In the genomic region with DNA sequence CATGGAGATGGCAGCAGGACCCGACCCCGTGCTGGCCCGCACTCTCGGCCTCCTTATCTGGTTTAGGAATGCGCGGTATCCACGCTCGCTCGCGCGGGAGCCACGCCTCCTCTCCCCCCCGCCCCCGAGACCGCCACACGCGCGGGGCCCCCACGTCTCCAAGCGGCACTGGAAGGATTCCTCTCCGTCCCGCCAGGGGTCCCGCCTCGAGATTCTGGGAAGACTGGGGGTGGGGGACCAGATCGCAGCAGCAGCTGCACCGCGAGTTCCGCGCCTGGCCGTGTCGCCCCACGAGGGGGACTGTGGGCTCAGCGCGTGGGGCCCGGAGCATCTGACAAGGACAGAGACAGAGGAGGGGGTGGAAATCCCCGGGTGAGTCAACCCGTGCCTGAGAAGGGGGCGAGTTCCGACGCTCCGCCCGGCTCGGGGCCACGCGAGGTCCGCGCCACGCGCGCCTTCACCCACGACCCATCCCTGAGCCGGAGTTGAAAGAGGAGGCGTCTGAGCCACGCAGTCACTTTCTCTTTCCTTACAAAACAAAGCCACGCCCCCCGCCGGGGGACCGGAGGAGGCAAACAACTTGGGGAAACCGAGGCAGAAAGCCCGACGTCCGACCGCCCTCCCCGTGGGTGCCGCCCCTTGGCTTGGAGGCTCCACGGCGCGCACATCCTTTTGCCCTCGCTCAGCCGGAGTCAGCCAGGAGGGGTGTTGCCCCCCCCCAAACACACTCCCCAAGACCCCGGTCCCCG, we compare ENCODE assay signal across 1 cellular context.
TF ChIP-seq lines count a peak whose summit lies in the region.

No MANE protein-coding gene starts in this region.

TF ChIP-seq in H1, 55 proteins besides CTCF, POLR2A, EP300 and RAD21:
- TF ChIP-seq CHD1 (IDR thresholded peaks at IDR 0.05; ENCODE audit: low read depth, low read length) (no peak), CBX5 (IDR thresholded peaks at IDR 0.05; ENCODE audit: low read depth, low read length) (no peak), HDAC2 (IDR thresholded peaks at IDR 0.05; ENCODE audit: borderline replicate concordance in 1 of 2, low read depth in 2 of 2, low read length in 2 of 2) (peak; percentile 26 to 28; a peak in 1 of 4 replicates), SIN3A (conservative IDR thresholded peaks at IDR 0.05 in 1 of 2, IDR thresholded peaks at IDR 0.05 in 1 of 2; ENCODE audit: low read depth in 1 of 2, low read length in 2 of 2) (0 out of 4 replicates have a peak, but pooled peaks of 1 of the 2 experiments have one; percentile 16), BACH1 (IDR thresholded peaks at IDR 0.05; ENCODE audit: low read length) (peak; percentile 73), TEAD4 (IDR thresholded peaks at IDR 0.05; ENCODE audit: low read depth, low read length) (no peak), CEBPB (IDR thresholded peaks at IDR 0.05; ENCODE audit: low read depth, low read length) (no peak), KDM5A (IDR thresholded peaks at IDR 0.05; ENCODE audit: low read length) (no peak), NRF1 (IDR thresholded peaks at IDR 0.05; ENCODE audit: low read depth, low read length) (no peak), TCF12 (IDR thresholded peaks at IDR 0.05; ENCODE audit: low read depth, low read length) (no peak), JUN (IDR thresholded peaks at IDR 0.05; ENCODE audit: low read depth, low read length) (no peak), TAF7 (optimal IDR thresholded peaks at IDR 0.05; ENCODE audit: borderline replicate concordance, low read depth, low read length) (peak; percentile 16), SUZ12 (IDR thresholded peaks at IDR 0.05; ENCODE audit: low read length) (0 out of 2 replicates have a peak, but pooled peaks have one; percentile 31), SP4 (IDR thresholded peaks at IDR 0.05; ENCODE audit: low read length) (no peak), PHF8 (conservative IDR thresholded peaks at IDR 0.05; ENCODE audit: low read depth, low read length) (no peak), EGR1 (IDR thresholded peaks at IDR 0.05; ENCODE audit: borderline replicate concordance, low read depth, low read length) (peak; percentile 63; the same call in 1 of the 2 replicates), KDM4A (IDR thresholded peaks at IDR 0.05; ENCODE audit: low read depth, low read length, severe bottlenecking) (no peak)
- TF ChIP-seq, protein P1, sequence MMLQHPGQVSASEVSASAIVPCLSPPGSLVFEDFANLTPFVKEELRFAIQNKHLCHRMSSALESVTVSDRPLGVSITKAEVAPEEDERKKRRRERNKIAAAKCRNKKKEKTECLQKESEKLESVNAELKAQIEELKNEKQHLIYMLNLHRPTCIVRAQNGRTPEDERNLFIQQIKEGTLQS (IDR thresholded peaks at IDR 0.05; ENCODE audit: insufficient read depth, low read depth, low read length) = no peak
- TF ChIP-seq, protein P2, sequence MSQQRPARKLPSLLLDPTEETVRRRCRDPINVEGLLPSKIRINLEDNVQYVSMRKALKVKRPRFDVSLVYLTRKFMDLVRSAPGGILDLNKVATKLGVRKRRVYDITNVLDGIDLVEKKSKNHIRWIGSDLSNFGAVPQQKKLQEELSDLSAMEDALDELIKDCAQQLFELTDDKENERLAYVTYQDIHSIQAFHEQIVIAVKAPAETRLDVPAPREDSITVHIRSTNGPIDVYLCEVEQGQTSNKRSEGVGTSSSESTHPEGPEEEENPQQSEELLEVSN (IDR thresholded peaks at IDR 0.05) = no peak
- TF ChIP-seq, protein P3, sequence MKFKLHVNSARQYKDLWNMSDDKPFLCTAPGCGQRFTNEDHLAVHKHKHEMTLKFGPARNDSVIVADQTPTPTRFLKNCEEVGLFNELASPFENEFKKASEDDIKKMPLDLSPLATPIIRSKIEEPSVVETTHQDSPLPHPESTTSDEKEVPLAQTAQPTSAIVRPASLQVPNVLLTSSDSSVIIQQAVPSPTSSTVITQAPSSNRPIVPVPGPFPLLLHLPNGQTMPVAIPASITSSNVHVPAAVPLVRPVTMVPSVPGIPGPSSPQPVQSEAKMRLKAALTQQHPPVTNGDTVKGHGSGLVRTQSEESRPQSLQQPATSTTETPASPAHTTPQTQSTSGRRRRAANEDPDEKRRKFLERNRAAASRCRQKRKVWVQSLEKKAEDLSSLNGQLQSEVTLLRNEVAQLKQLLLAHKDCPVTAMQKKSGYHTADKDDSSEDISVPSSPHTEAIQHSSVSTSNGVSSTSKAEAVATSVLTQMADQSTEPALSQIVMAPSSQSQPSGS (IDR thresholded peaks at IDR 0.05; ENCODE audit: low read length) = no peak
